1 cellular context compared by ENCODE assay signal in the genomic region with DNA sequence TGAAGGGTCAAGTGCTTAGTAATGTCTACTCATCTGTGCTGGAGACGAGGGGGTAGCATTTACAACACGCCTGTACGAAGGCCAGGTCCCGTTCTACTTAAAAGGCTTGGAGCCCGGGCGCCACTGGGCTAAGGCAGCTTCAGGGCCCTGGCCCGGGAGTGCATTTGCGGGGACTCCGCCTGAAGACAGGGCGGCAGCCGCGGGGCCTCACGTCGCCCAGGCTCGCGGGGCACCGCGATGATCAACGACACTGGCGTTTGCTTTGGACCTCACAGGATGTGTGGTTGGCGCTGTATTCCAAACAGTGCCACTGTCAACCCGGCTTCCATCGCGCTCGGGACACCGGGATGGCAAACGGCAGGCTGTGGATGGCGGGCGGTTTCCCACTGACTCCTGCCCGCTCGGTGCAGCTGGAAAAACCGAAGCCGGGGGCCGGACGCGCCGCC.
A peak's percentile ranks its signal among the peaks of the same experiment; 100 is the strongest.
TF ChIP-seq lines count a peak whose summit lies in the region.

No MANE protein-coding gene starts in this region.

TF ChIP-seq in HepG2, 621 proteins besides CTCF, POLR2A, EP300 and RAD21 (continued from another document and continues in another):
- TF ChIP-seq, protein P1, sequence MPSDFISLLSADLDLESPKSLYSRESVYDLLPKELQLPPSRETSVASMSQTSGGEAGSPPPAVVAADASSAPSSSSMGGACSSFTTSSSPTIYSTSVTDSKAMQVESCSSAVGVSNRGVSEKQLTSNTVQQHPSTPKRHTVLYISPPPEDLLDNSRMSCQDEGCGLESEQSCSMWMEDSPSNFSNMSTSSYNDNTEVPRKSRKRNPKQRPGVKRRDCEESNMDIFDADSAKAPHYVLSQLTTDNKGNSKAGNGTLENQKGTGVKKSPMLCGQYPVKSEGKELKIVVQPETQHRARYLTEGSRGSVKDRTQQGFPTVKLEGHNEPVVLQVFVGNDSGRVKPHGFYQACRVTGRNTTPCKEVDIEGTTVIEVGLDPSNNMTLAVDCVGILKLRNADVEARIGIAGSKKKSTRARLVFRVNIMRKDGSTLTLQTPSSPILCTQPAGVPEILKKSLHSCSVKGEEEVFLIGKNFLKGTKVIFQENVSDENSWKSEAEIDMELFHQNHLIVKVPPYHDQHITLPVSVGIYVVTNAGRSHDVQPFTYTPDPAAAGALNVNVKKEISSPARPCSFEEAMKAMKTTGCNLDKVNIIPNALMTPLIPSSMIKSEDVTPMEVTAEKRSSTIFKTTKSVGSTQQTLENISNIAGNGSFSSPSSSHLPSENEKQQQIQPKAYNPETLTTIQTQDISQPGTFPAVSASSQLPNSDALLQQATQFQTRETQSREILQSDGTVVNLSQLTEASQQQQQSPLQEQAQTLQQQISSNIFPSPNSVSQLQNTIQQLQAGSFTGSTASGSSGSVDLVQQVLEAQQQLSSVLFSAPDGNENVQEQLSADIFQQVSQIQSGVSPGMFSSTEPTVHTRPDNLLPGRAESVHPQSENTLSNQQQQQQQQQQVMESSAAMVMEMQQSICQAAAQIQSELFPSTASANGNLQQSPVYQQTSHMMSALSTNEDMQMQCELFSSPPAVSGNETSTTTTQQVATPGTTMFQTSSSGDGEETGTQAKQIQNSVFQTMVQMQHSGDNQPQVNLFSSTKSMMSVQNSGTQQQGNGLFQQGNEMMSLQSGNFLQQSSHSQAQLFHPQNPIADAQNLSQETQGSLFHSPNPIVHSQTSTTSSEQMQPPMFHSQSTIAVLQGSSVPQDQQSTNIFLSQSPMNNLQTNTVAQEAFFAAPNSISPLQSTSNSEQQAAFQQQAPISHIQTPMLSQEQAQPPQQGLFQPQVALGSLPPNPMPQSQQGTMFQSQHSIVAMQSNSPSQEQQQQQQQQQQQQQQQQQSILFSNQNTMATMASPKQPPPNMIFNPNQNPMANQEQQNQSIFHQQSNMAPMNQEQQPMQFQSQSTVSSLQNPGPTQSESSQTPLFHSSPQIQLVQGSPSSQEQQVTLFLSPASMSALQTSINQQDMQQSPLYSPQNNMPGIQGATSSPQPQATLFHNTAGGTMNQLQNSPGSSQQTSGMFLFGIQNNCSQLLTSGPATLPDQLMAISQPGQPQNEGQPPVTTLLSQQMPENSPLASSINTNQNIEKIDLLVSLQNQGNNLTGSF (CRISPR knock-in tag; IDR thresholded peaks at IDR 0.05): no peak
- TF ChIP-seq MTA3 (CRISPR knock-in tag; IDR thresholded peaks at IDR 0.05) (no peak), ZFY (CRISPR knock-in tag; IDR thresholded peaks at IDR 0.05) (no peak), EED (CRISPR knock-in tag; IDR thresholded peaks at IDR 0.05) (no peak), DNMT3B (CRISPR knock-in tag; conservative IDR thresholded peaks at IDR 0.05) (no peak), DMAP1 (CRISPR knock-in tag; IDR thresholded peaks at IDR 0.05) (no peak), NFATC3 (CRISPR knock-in tag; IDR thresholded peaks at IDR 0.05) (no peak), PCBP1 (IDR thresholded peaks at IDR 0.05; ENCODE audit: borderline replicate concordance, low read depth, low read length) (no peak), CENPT (CRISPR knock-in tag; IDR thresholded peaks at IDR 0.05; ENCODE audit: low read depth) (no peak), MED13 (CRISPR knock-in tag; IDR thresholded peaks at IDR 0.05) (no peak), FOXJ3 (CRISPR knock-in tag; IDR thresholded peaks at IDR 0.05; ENCODE audit: borderline replicate concordance) (no peak), NR1H2 (CRISPR knock-in tag; IDR thresholded peaks at IDR 0.05; ENCODE audit: borderline replicate concordance, low read depth) (no peak), ZNF572 (CRISPR knock-in tag; IDR thresholded peaks at IDR 0.05) (no peak), ZNF879 (CRISPR knock-in tag; IDR thresholded peaks at IDR 0.05) (no peak), ZSCAN20 (CRISPR knock-in tag; IDR thresholded peaks at IDR 0.05; ENCODE audit: borderline replicate concordance) (no peak), RARG (CRISPR knock-in tag; IDR thresholded peaks at IDR 0.05; ENCODE audit: low read depth) (no peak), MED8 (CRISPR knock-in tag; IDR thresholded peaks at IDR 0.05; ENCODE audit: insufficient replicate concordance) (no peak), AGO1 (IDR thresholded peaks at IDR 0.05; ENCODE audit: low read depth, low read length, poor library complexity, severe bottlenecking) (peak; percentile 11), FOXA3 (CRISPR knock-in tag; IDR thresholded peaks at IDR 0.05) (no peak), CBX1 (IDR thresholded peaks at IDR 0.05; ENCODE audit: low read depth) (no peak), TRIM24 (CRISPR knock-in tag; IDR thresholded peaks at IDR 0.05) (no peak), ARID2 (CRISPR knock-in tag; IDR thresholded peaks at IDR 0.05; ENCODE audit: borderline replicate concordance) (peak; percentile 44; the same call in 1 of the 2 replicates), ZNF292 (CRISPR knock-in tag; IDR thresholded peaks at IDR 0.05; ENCODE audit: borderline replicate concordance, low read depth) (peak; percentile 61; the same call in 1 of the 2 replicates), PAF1 (CRISPR knock-in tag; IDR thresholded peaks at IDR 0.05) (no peak), RFX5 (IDR thresholded peaks at IDR 0.05; ENCODE audit: low read depth, low read length) (no peak)
- TF ChIP-seq, protein P2, sequence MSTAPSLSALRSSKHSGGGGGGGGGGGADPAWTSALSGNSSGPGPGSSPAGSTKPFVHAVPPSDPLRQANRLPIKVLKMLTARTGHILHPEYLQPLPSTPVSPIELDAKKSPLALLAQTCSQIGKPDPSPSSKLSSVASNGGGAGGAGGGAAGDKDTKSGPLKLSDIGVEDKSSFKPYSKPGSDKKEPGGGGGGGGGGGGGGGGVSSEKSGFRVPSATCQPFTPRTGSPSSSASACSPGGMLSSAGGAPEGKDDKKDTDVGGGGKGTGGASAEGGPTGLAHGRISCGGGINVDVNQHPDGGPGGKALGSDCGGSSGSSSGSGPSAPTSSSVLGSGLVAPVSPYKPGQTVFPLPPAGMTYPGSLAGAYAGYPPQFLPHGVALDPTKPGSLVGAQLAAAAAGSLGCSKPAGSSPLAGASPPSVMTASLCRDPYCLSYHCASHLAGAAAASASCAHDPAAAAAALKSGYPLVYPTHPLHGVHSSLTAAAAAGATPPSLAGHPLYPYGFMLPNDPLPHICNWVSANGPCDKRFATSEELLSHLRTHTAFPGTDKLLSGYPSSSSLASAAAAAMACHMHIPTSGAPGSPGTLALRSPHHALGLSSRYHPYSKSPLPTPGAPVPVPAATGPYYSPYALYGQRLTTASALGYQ (CRISPR knock-in tag; IDR thresholded peaks at IDR 0.05): no peak
- TF ChIP-seq, protein P3, sequence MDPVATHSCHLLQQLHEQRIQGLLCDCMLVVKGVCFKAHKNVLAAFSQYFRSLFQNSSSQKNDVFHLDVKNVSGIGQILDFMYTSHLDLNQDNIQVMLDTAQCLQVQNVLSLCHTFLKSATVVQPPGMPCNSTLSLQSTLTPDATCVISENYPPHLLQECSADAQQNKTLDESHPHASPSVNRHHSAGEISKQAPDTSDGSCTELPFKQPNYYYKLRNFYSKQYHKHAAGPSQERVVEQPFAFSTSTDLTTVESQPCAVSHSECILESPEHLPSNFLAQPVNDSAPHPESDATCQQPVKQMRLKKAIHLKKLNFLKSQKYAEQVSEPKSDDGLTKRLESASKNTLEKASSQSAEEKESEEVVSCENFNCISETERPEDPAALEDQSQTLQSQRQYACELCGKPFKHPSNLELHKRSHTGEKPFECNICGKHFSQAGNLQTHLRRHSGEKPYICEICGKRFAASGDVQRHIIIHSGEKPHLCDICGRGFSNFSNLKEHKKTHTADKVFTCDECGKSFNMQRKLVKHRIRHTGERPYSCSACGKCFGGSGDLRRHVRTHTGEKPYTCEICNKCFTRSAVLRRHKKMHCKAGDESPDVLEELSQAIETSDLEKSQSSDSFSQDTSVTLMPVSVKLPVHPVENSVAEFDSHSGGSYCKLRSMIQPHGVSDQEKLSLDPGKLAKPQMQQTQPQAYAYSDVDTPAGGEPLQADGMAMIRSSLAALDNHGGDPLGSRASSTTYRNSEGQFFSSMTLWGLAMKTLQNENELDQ (CRISPR knock-in tag; IDR thresholded peaks at IDR 0.05; ENCODE audit: borderline replicate concordance): no peak
- TF ChIP-seq, protein P4, sequence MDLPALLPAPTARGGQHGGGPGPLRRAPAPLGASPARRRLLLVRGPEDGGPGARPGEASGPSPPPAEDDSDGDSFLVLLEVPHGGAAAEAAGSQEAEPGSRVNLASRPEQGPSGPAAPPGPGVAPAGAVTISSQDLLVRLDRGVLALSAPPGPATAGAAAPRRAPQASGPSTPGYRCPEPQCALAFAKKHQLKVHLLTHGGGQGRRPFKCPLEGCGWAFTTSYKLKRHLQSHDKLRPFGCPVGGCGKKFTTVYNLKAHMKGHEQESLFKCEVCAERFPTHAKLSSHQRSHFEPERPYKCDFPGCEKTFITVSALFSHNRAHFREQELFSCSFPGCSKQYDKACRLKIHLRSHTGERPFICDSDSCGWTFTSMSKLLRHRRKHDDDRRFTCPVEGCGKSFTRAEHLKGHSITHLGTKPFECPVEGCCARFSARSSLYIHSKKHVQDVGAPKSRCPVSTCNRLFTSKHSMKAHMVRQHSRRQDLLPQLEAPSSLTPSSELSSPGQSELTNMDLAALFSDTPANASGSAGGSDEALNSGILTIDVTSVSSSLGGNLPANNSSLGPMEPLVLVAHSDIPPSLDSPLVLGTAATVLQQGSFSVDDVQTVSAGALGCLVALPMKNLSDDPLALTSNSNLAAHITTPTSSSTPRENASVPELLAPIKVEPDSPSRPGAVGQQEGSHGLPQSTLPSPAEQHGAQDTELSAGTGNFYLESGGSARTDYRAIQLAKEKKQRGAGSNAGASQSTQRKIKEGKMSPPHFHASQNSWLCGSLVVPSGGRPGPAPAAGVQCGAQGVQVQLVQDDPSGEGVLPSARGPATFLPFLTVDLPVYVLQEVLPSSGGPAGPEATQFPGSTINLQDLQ (CRISPR knock-in tag; IDR thresholded peaks at IDR 0.05): no peak
- TF ChIP-seq, protein P5, sequence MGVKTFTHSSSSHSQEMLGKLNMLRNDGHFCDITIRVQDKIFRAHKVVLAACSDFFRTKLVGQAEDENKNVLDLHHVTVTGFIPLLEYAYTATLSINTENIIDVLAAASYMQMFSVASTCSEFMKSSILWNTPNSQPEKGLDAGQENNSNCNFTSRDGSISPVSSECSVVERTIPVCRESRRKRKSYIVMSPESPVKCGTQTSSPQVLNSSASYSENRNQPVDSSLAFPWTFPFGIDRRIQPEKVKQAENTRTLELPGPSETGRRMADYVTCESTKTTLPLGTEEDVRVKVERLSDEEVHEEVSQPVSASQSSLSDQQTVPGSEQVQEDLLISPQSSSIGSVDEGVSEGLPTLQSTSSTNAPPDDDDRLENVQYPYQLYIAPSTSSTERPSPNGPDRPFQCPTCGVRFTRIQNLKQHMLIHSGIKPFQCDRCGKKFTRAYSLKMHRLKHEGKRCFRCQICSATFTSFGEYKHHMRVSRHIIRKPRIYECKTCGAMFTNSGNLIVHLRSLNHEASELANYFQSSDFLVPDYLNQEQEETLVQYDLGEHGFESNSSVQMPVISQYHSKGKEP (CRISPR knock-in tag; IDR thresholded peaks at IDR 0.05): no peak
- TF ChIP-seq, protein P6, sequence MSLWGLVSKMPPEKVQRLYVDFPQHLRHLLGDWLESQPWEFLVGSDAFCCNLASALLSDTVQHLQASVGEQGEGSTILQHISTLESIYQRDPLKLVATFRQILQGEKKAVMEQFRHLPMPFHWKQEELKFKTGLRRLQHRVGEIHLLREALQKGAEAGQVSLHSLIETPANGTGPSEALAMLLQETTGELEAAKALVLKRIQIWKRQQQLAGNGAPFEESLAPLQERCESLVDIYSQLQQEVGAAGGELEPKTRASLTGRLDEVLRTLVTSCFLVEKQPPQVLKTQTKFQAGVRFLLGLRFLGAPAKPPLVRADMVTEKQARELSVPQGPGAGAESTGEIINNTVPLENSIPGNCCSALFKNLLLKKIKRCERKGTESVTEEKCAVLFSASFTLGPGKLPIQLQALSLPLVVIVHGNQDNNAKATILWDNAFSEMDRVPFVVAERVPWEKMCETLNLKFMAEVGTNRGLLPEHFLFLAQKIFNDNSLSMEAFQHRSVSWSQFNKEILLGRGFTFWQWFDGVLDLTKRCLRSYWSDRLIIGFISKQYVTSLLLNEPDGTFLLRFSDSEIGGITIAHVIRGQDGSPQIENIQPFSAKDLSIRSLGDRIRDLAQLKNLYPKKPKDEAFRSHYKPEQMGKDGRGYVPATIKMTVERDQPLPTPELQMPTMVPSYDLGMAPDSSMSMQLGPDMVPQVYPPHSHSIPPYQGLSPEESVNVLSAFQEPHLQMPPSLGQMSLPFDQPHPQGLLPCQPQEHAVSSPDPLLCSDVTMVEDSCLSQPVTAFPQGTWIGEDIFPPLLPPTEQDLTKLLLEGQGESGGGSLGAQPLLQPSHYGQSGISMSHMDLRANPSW (CRISPR knock-in tag; IDR thresholded peaks at IDR 0.05; ENCODE audit: borderline replicate concordance): 0 out of 2 replicates have a peak, but pooled peaks have one; percentile 46
- TF ChIP-seq, protein P7, sequence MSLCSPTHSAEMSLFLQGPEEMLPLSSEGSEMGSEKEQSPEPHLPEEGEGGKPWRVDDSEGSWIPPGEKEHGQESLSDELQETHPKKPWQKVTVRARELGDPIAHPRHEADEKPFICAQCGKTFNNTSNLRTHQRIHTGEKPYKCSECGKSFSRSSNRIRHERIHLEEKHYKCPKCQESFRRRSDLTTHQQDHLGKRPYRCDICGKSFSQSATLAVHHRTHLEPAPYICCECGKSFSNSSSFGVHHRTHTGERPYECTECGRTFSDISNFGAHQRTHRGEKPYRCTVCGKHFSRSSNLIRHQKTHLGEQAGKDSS (CRISPR knock-in tag; IDR thresholded peaks at IDR 0.05; ENCODE audit: borderline replicate concordance, low read depth): 0 out of 2 replicates have a peak, but pooled peaks have one; percentile 64
- TF ChIP-seq, protein P8, sequence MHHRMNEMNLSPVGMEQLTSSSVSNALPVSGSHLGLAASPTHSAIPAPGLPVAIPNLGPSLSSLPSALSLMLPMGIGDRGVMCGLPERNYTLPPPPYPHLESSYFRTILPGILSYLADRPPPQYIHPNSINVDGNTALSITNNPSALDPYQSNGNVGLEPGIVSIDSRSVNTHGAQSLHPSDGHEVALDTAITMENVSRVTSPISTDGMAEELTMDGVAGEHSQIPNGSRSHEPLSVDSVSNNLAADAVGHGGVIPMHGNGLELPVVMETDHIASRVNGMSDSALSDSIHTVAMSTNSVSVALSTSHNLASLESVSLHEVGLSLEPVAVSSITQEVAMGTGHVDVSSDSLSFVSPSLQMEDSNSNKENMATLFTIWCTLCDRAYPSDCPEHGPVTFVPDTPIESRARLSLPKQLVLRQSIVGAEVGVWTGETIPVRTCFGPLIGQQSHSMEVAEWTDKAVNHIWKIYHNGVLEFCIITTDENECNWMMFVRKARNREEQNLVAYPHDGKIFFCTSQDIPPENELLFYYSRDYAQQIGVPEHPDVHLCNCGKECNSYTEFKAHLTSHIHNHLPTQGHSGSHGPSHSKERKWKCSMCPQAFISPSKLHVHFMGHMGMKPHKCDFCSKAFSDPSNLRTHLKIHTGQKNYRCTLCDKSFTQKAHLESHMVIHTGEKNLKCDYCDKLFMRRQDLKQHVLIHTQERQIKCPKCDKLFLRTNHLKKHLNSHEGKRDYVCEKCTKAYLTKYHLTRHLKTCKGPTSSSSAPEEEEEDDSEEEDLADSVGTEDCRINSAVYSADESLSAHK (CRISPR knock-in tag; IDR thresholded peaks at IDR 0.05; ENCODE audit: borderline replicate concordance): no peak
- TF ChIP-seq, protein P9, sequence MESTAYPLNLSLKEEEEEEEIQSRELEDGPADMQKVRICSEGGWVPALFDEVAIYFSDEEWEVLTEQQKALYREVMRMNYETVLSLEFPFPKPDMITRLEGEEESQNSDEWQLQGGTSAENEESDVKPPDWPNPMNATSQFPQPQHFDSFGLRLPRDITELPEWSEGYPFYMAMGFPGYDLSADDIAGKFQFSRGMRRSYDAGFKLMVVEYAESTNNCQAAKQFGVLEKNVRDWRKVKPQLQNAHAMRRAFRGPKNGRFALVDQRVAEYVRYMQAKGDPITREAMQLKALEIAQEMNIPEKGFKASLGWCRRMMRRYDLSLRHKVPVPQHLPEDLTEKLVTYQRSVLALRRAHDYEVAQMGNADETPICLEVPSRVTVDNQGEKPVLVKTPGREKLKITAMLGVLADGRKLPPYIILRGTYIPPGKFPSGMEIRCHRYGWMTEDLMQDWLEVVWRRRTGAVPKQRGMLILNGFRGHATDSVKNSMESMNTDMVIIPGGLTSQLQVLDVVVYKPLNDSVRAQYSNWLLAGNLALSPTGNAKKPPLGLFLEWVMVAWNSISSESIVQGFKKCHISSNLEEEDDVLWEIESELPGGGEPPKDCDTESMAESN (CRISPR knock-in tag; conservative IDR thresholded peaks at IDR 0.05): no peak
